Comparison of ENCODE assay signal across 11 cellular contexts in the genomic region with DNA sequence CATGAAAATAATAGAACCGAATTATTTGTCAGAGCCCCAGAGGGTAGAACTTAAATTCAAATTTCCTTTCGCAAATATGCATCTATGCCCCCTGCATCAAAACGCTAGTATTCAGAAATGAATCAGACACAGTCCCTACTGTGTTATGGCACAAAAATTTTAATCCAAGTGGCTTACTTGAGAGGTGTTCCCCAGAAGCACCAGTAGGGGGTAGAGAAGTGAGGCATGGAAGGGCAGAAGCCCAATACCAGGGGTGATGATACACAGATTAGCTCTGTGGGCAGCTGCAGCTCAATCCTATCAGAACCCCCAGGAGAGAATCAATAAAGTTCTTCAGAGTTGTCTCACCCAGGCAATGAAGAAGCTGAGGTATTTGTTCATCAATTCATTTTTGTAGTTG.
A peak's percentile ranks its signal among the peaks of the same experiment; 100 is the strongest.
DNase-seq lines count a peak whose midpoint lies in the region; ATAC-seq and TF ChIP-seq lines count a peak whose summit lies in the region.
"Had no signal": no experiment of that assay in that cellular context is flagged by ENCODE, and none has a peak within 500 bp of the region (broad histone marks: within the 10 kb centered on the region; RNA-seq: fewer than 3 reads in every experiment).

No MANE protein-coding gene starts in this region.

- ATAC-seq in activated CD4-positive, alpha-beta T cell treated with anti-CD3 and anti-CD28 coated beads for 36 hours, result no peak
- ATAC-seq in HG03196 (IDR thresholded peaks at IDR 0.05; ENCODE audit: unreplicated experiment), result no peak
- no peak for ATAC-seq in HG03571 (IDR thresholded peaks at IDR 0.05; ENCODE audit: unreplicated experiment)
- no peak for ATAC-seq in GM19328 (IDR thresholded peaks at IDR 0.05; ENCODE audit: unreplicated experiment)

- no peak overlapping the region for H3K56ac ChIP-seq in H9 (ENCODE audit: insufficient read length, low read depth, low read length)

- no peak overlapping the region for H3K4me2 ChIP-seq in H9 (ENCODE audit: insufficient read depth, insufficient read length, low read length)

- no peak overlapping the region for H2BK12ac ChIP-seq in H9 (ENCODE audit: insufficient read length, low read depth, low read length)

- no peak overlapping the region for H2AK5ac ChIP-seq in H9 (ENCODE audit: insufficient read length, low read length)

- H3K14ac ChIP-seq in H9 (ENCODE audit: insufficient read depth, low read length), result no peak overlapping the region

- peak; percentile 59 for TF ChIP-seq CTCF in H9 (conservative IDR thresholded peaks at IDR 0.05)

- H2AFZ ChIP-seq in H9 (ENCODE audit: low read length), result no peak overlapping the region

- no peak overlapping the region for H3K27ac ChIP-seq in H9 (ENCODE audit: insufficient read length, low read depth, low read length)
- H3K27ac ChIP-seq: ovary had no signal

- H3K9me3 Mint-ChIP-seq in H9, result no peaks in the 10 kb centered on the region; a peak in 1 of 5 replicates
- no peaks in the 10 kb centered on the region for H3K9me3 Mint-ChIP-seq in activated CD4-positive, alpha-beta T cell treated with anti-CD3 and anti-CD28 coated beads for 36 hours (ENCODE audit: low read depth)
- H3K9me3 Mint-ChIP-seq: activated naive CD8-positive, alpha-beta T cell treated with anti-CD3 and anti-CD28 coated beads, Interleukin-2, amount 10 ng/mL, durations not matched to agents 7 days and 5 days; memory B cell had no signal

- no peaks in the 10 kb centered on the region for H3K79me2 ChIP-seq in H9 (ENCODE audit: insufficient read depth, low read length)

- H4K91ac ChIP-seq in H9 (ENCODE audit: insufficient read length, low read depth, low read length), result no peak overlapping the region

- no peak overlapping the region for H2BK20ac ChIP-seq in H9 (ENCODE audit: low read depth, low read length, poor library complexity, severe bottlenecking)

- H3K4me1 Mint-ChIP-seq in H9, result peaks cover 2 to 5% of the 10 kb centered on the region in 2 experiments; a peak in 3 of 4 replicates
- no peaks in the 10 kb centered on the region for H3K4me1 Mint-ChIP-seq in activated CD4-positive, alpha-beta T cell treated with anti-CD3 and anti-CD28 coated beads for 36 hours
- H3K4me1 Mint-ChIP-seq: activated naive CD8-positive, alpha-beta T cell treated with anti-CD3 and anti-CD28 coated beads, Interleukin-2, amount 10 ng/mL, durations not matched to agents 7 days and 5 days; memory B cell had no signal

- no CpG with 5 or more reads among the region's 3 CpGs for WGBS in H9 (ENCODE audit: extremely low coverage, insufficient read length, low lambda C conversion rate)

- H2BK5ac ChIP-seq in H9 (ENCODE audit: insufficient read length, low read length), result no peak overlapping the region

- no peak overlapping the region for H2BK15ac ChIP-seq in H9 (ENCODE audit: low read depth, low read length)

- no peak overlapping the region for H4K8ac ChIP-seq in H9 (replicated peaks; ENCODE audit: insufficient read length, low read depth, low read length)

- no peaks in the 10 kb centered on the region for H3K27me3 ChIP-seq in H9 (ENCODE audit: insufficient read depth, low read length)
- H3K27me3 ChIP-seq: ovary had no signal

- no peaks in the 10 kb centered on the region; the same call in 1 of the 2 replicates for H3K27me3 Mint-ChIP-seq in H9 (ENCODE audit: low read depth)
- H3K27me3 Mint-ChIP-seq in activated CD4-positive, alpha-beta T cell treated with anti-CD3 and anti-CD28 coated beads for 36 hours, result no peaks in the 10 kb centered on the region
- H3K27me3 Mint-ChIP-seq: activated naive CD8-positive, alpha-beta T cell treated with anti-CD3 and anti-CD28 coated beads, Interleukin-2, amount 10 ng/mL, durations not matched to agents 7 days and 5 days had no signal

- no peak overlapping the region for H3K27ac Mint-ChIP-seq in H9
- H3K27ac Mint-ChIP-seq in activated CD4-positive, alpha-beta T cell treated with anti-CD3 and anti-CD28 coated beads for 36 hours, result no peak overlapping the region
- H3K27ac Mint-ChIP-seq: activated naive CD8-positive, alpha-beta T cell treated with anti-CD3 and anti-CD28 coated beads, Interleukin-2, amount 10 ng/mL, durations not matched to agents 7 days and 5 days; memory B cell had no signal

- intact Hi-C loops in activated CD4-positive, alpha-beta T cell treated with anti-CD3 and anti-CD28 coated beads for 36 hours (cut with DNase I, micrococcal nuclease), result no loop called here

- H3K18ac ChIP-seq in H9 (ENCODE audit: insufficient read length, low read depth, low read length), result no peak overlapping the region

- H3K36me3 Mint-ChIP-seq in H9 (ENCODE audit: insufficient read depth in 1 of 3, low read depth in 3 of 3), result peaks cover 2 to 11% (median 7%) of the 10 kb centered on the region in 3 experiments; a peak in 5 of 7 replicates
- H3K36me3 Mint-ChIP-seq in activated CD4-positive, alpha-beta T cell treated with anti-CD3 and anti-CD28 coated beads for 36 hours (ENCODE audit: low read depth), result no peaks in the 10 kb centered on the region
- H3K36me3 Mint-ChIP-seq: activated naive CD8-positive, alpha-beta T cell treated with anti-CD3 and anti-CD28 coated beads, Interleukin-2, amount 10 ng/mL, durations not matched to agents 7 days and 5 days; memory B cell had no signal

- no peak overlapping the region for H3T11ph ChIP-seq in H9 (ENCODE audit: low read length)

- H3K9me3 ChIP-seq in H9 (ENCODE audit: control insufficient read depth, low read depth, low read length), result no peaks in the 10 kb centered on the region
- H3K9me3 ChIP-seq: ovary had no signal

- H4K20me1 ChIP-seq in H9 (ENCODE audit: control insufficient read depth, insufficient read depth, insufficient read length), result no peaks in the 10 kb centered on the region

- no peak overlapping the region for H2BK120ac ChIP-seq in H9 (ENCODE audit: low read depth, low read length, poor library complexity, severe bottlenecking)

- no peak overlapping the region for H3K9ac ChIP-seq in H9 (ENCODE audit: extremely low read depth, insufficient read length, low read length)

- no peak overlapping the region for H3K4me3 Mint-ChIP-seq in H9
- H3K4me3 Mint-ChIP-seq in activated CD4-positive, alpha-beta T cell treated with anti-CD3 and anti-CD28 coated beads for 36 hours, result no peak overlapping the region
- H3K4me3 Mint-ChIP-seq: activated naive CD8-positive, alpha-beta T cell treated with anti-CD3 and anti-CD28 coated beads, Interleukin-2, amount 10 ng/mL, durations not matched to agents 7 days and 5 days; memory B cell had no signal

- no peaks in the 10 kb centered on the region for H3K79me1 ChIP-seq in H9 (ENCODE audit: insufficient read depth, low read depth, low read length, poor library complexity, severe bottlenecking)

- H3K23me2 ChIP-seq in H9 (ENCODE audit: insufficient read length, low read depth, low read length, poor library complexity, severe bottlenecking), result no peaks in the 10 kb centered on the region

- POLR2A ChIA-PET in activated CD4-positive, alpha-beta T cell treated with anti-CD3 and anti-CD28 coated beads for 36 hours (lab: Charles Lee), result no interaction called here

- DNase-seq in DMS53 treated with DMSO at 0.1 percent for 48 hours (lab: John Stamatoyannopoulos, UW; ENCODE audit: unreplicated experiment) (peak; percentile 9), H9 (no peak), RPMI7951 (ENCODE audit: low read depth) (peak; percentile 3), iPS-NIHi11 (ENCODE audit: low spot score) (peak; percentile 37)
- DNase-seq in activated CD4-positive, alpha-beta T cell treated with anti-CD3 and anti-CD28 coated beads for 36 hours, result no peak
- DNase-seq: activated naive CD8-positive, alpha-beta T cell treated with anti-CD3 and anti-CD28 coated beads, Interleukin-2, amount 10 ng/mL, durations not matched to agents 7 days and 5 days; ovary had no signal

- H3K4ac ChIP-seq in H9 (ENCODE audit: low read depth, low read length), result no peak overlapping the region

- no peak overlapping the region for H3K23ac ChIP-seq in H9 (ENCODE audit: insufficient read length, low read depth, low read length)

- CTCF ChIA-PET in activated CD4-positive, alpha-beta T cell treated with anti-CD3 and anti-CD28 coated beads for 36 hours (lab: Charles Lee), result interaction anchor here (0.6 kb wide), 1 partner anchor 230 kb away, joined by 3 read pairs; no protein-coding TSS in a partner anchor

- H3K4me1 ChIP-seq in H9 (ENCODE audit: insufficient read depth, low read length), result no peaks in the 10 kb centered on the region

- H4K5ac ChIP-seq in H9 (ENCODE audit: insufficient read length, low read depth, low read length), result no peak overlapping the region

Comparison
In these comparisons a context has a peak if more than half of its experiments do, and no peak if none do; other contexts are left out.
1. DNase-seq: peak in DMS53 treated with DMSO at 0.1 percent for 48 hours (single experiment), RPMI7951 (single experiment) and iPS-NIHi11 (single experiment); none in H9 (single experiment) and activated CD4-positive, alpha-beta T cell treated with anti-CD3 and anti-CD28 coated beads for 36 hours (single experiment).